19 cellular contexts compared by ENCODE assay signal in genomic region chr19:33048806-33049676, GRCh38. TPM values are rescaled to one million over a fixed set of nuclear protein-coding genes. Genes with fewer than 3 reads are reported as not detected.
DNase-seq lines count a peak whose midpoint lies in the region; ATAC-seq, FAIRE-seq and TF ChIP-seq lines count a peak whose summit lies in the region.
"Had no signal": no experiment of that assay in that cellular context is flagged by ENCODE, and none has a peak within 500 bp of the region (broad histone marks: within the 10 kb centered on the region; RNA-seq: fewer than 3 reads in every experiment).

No MANE protein-coding gene starts in this region.

- H3K36me3 ChIP-seq in HUES64 (ENCODE audit: insufficient read depth, low read length) (peaks cover 12% of the 10 kb centered on the region; the same call in 1 of the 2 replicates), astrocyte (ENCODE audit: insufficient read depth, low read length) (no peaks in the 10 kb centered on the region), small intestine (ENCODE audit: control insufficient read depth in 2 of 2, insufficient read depth in 2 of 2, low read length in 2 of 2) (peaks cover 0 to 1% of the 10 kb centered on the region in 2 donors)
- H3K36me3 ChIP-seq: gastroesophageal sphincter, sigmoid colon had no signal

- peak overlapping the region; percentile 41; the same call in 1 of the 2 replicates for H3K27ac ChIP-seq in HUES64 (ENCODE audit: low read depth, low read length)
- no peak overlapping the region for H3K27ac ChIP-seq in astrocyte (ENCODE audit: low read depth, low read length)
- H3K27ac ChIP-seq in small intestine (ENCODE audit: low read depth in 1 of 2, low read length in 1 of 2) = peak overlapping the region; percentile 81 to 92
- H3K27ac ChIP-seq: gastroesophageal sphincter, sigmoid colon had no signal

- H2AFZ ChIP-seq in astrocyte (ENCODE audit: low read depth, low read length) = no peak overlapping the region

- FAIRE-seq in astrocyte (lab: Jason Lieb, UNC) (no peak), small intestine (lab: Jason Lieb, UNC) (no peak)
- FAIRE-seq: endometrium had no signal

- no peaks in the 10 kb centered on the region for H4K20me1 ChIP-seq in astrocyte (ENCODE audit: insufficient read depth, low read length)

- H3K9me3 ChIP-seq in HUES64 (ENCODE audit: insufficient read depth, low read depth, low read length) = no peaks in the 10 kb centered on the region
- H3K9me3 ChIP-seq in astrocyte (ENCODE audit: insufficient read depth, low read depth, low read length) = no peaks in the 10 kb centered on the region
- no peaks in the 10 kb centered on the region for H3K9me3 ChIP-seq in small intestine (ENCODE audit: control insufficient read depth, low read depth)
- H3K9me3 ChIP-seq: gastroesophageal sphincter, sigmoid colon had no signal

- no peak for TF ChIP-seq CTCF in astrocyte (IDR thresholded peaks at IDR 0.05; ENCODE audit: insufficient read depth, low read depth, low read length)

- H3K79me2 ChIP-seq in astrocyte (ENCODE audit: insufficient read depth, low read length) = peaks cover 3% of the 10 kb centered on the region

- H3K27me3 Mint-ChIP-seq in astrocyte (ENCODE audit: low read depth, unreplicated experiment) = no peaks in the 10 kb centered on the region
- H3K27me3 Mint-ChIP-seq: activated T-helper 17 cell treated with anti-CD3 and anti-CD28 coated beads, Interleukin-2, amount 50 U/mL, for 72 hours; B cell had no signal

- ATAC-seq in HG03520 (IDR thresholded peaks at IDR 0.05; ENCODE audit: unreplicated experiment) = no peak
- ATAC-seq: activated T-helper 17 cell treated with anti-CD3 and anti-CD28 coated beads, Interleukin-2, amount 50 U/mL, for 72 hours; gastroesophageal sphincter had no signal

- H3K4me1 ChIP-seq in HUES64 (ENCODE audit: insufficient read depth, low read length) = no peaks in the 10 kb centered on the region
- no peaks in the 10 kb centered on the region for H3K4me1 ChIP-seq in astrocyte (ENCODE audit: insufficient read depth, low read length)
- H3K4me1 ChIP-seq in small intestine (ENCODE audit: control insufficient read depth in 2 of 2, insufficient read depth in 1 of 2, low read depth in 1 of 2, low read length in 1 of 2) = peaks cover 2 to 11% of the 10 kb centered on the region in 2 donors
- H3K4me1 ChIP-seq: gastroesophageal sphincter, sigmoid colon had no signal

- H3K9ac ChIP-seq in HUES64 (ENCODE audit: low read depth, low read length) = no peak overlapping the region
- no peak overlapping the region for H3K9ac ChIP-seq in astrocyte (ENCODE audit: low read length)

- no peak overlapping the region for H3K4me2 ChIP-seq in astrocyte (ENCODE audit: low read length)

- H3K27me3 ChIP-seq in HUES64 (ENCODE audit: insufficient read depth, low read length) (no peaks in the 10 kb centered on the region), astrocyte (ENCODE audit: insufficient read depth, low read length) (no peaks in the 10 kb centered on the region), small intestine (ENCODE audit: control insufficient read depth in 2 of 2, insufficient read depth in 2 of 2, low read length in 2 of 2) (no peaks in the 10 kb centered on the region)
- H3K27me3 ChIP-seq: sigmoid colon had no signal

- H3K4me3 ChIP-seq in HUES64 (ENCODE audit: low read length) (no peak overlapping the region), astrocyte (ENCODE audit: insufficient read depth, low read depth, low read length) (no peak overlapping the region), small intestine (ENCODE audit: low read depth in 1 of 2, low read length in 2 of 2) (no peak overlapping the region)
- H3K4me3 ChIP-seq: gastroesophageal sphincter, lung, sigmoid colon had no signal

- DNase-seq in astrocyte (ENCODE audit: low read depth) (peak; percentile 92), kidney glomerular epithelial cell (lab: John Stamatoyannopoulos, UW) (peak; percentile 25), small intestine (peak; percentile 76), cerebellum (ENCODE audit: low spot score) (no peak), iPS-NIHi11 (ENCODE audit: low spot score) (no peak)
- DNase-seq: cerebellar nuclear complex, DMS 273 treated with DMSO at 0.1 percent for 48 hours, NCI-H2029 treated with DMSO at 0.1 percent for 48 hours, NCI-H524 treated with DMSO at 0.1 percent for 48 hours, sigmoid colon, substantia nigra had no signal

- no peaks in the 10 kb centered on the region for H3K9me3 Mint-ChIP-seq in astrocyte (ENCODE audit: unreplicated experiment)
- H3K9me3 Mint-ChIP-seq: activated T-helper 17 cell treated with anti-CD3 and anti-CD28 coated beads, Interleukin-2, amount 50 U/mL, for 72 hours; neural crest cell had no signal

- H3K27ac Mint-ChIP-seq in astrocyte (ENCODE audit: unreplicated experiment) = no peak overlapping the region
- H3K27ac Mint-ChIP-seq: activated T-helper 17 cell treated with anti-CD3 and anti-CD28 coated beads, Interleukin-2, amount 50 U/mL, for 72 hours; B cell had no signal

- H3K4me1 Mint-ChIP-seq in astrocyte (ENCODE audit: low read depth, unreplicated experiment) = peaks cover 5% of the 10 kb centered on the region
- H3K4me1 Mint-ChIP-seq: activated T-helper 17 cell treated with anti-CD3 and anti-CD28 coated beads, Interleukin-2, amount 50 U/mL, for 72 hours; B cell had no signal

- 91% methylated on average over 15 of the region's 15 CpGs for WGBS in HUES64
- WGBS in small intestine, 3 donors = 16 to 51% (median 31%) methylated on average over 15 of the region's 15 CpGs

- H3K4me3 Mint-ChIP-seq in astrocyte (ENCODE audit: unreplicated experiment) = no peak overlapping the region
- H3K4me3 Mint-ChIP-seq: activated T-helper 17 cell treated with anti-CD3 and anti-CD28 coated beads, Interleukin-2, amount 50 U/mL, for 72 hours; B cell; neural crest cell had no signal

- H3K36me3 Mint-ChIP-seq in astrocyte (ENCODE audit: low read depth, unreplicated experiment) = peaks cover 3% of the 10 kb centered on the region

RNA-seq across cellular contexts. Expression of gene RHPN2, which starts 15.6 kb away (rescaled TPM):
- polyA plus RNA-seq in HUES64 (2013, experiment 1 of 2) = 13.9 TPM
- polyA plus RNA-seq in HUES64 (2013, experiment 2 of 2) = 17.6 TPM
- 11.4 and 12.6 TPM in 2 replicates for total RNA-seq in astrocyte
- 10 to 100 TPM; 20.7 to 67.6 (median 34.2) TPM for polyA plus RNA-seq in small intestine
- total RNA-seq in cerebellum = 5.2 TPM

RNA-seq across cellular contexts. Expression of gene GPATCH1, which starts 31.9 kb away (rescaled TPM):
- 6.0 TPM for polyA plus RNA-seq in HUES64 (2013, experiment 1 of 2)
- polyA plus RNA-seq in HUES64 (2013, experiment 2 of 2) = 7.5 TPM
- 6.1 and 6.6 TPM in 2 replicates for total RNA-seq in astrocyte
- polyA plus RNA-seq in small intestine = 1 to 10 TPM; 4.6 to 9.2 (median 8.9) TPM
- 10.3 TPM for total RNA-seq in cerebellum

Comparison
In these comparisons a context has a peak if more than half of its experiments do, and no peak if none do; other contexts are left out.
1. DNase-seq: peak in astrocyte (single experiment), kidney glomerular epithelial cell (single experiment) and small intestine (single experiment); none in cerebellum (single experiment) and iPS-NIHi11 (single experiment).